12 cellular contexts compared by ENCODE assay signal in genomic region chr9:104091028-104091590, GRCh38. TPM values are rescaled to one million over a fixed set of nuclear protein-coding genes. Genes with fewer than 3 reads are reported as not detected.
DNase-seq lines count a peak whose midpoint lies in the region; ATAC-seq and TF ChIP-seq lines count a peak whose summit lies in the region.
"Had no signal": no experiment of that assay in that cellular context is flagged by ENCODE, and none has a peak within 500 bp of the region (broad histone marks: within the 10 kb centered on the region; RNA-seq: fewer than 3 reads in every experiment).

No MANE protein-coding gene starts in this region.

- H3K36me3 ChIP-seq in fibroblast of lung (ENCODE audit: control insufficient read depth, insufficient read depth, low read length) (no peaks in the 10 kb centered on the region), thoracic aorta (no peaks in the 10 kb centered on the region), smooth muscle cell (ENCODE audit: low read depth) (no peaks in the 10 kb centered on the region)

- peaks cover 12% of the 10 kb centered on the region for H3K79me2 ChIP-seq in fibroblast of lung (ENCODE audit: control insufficient read depth, insufficient read depth, low read length)
- peaks cover 12% of the 10 kb centered on the region for H3K79me2 ChIP-seq in smooth muscle cell (ENCODE audit: low read depth)

- H3K4me3 Mint-ChIP-seq in activated CD8-positive, alpha-beta T cell treated with anti-CD3 and anti-CD28 coated beads, Interleukin-2, amount 10 ng/mL, durations not matched to agents 7 days and 5 days: no peak overlapping the region
- H3K4me3 Mint-ChIP-seq in activated CD8-positive, alpha-beta T cell treated with anti-CD3 and anti-CD28 coated beads for 36 hours: no peak overlapping the region
- H3K4me3 Mint-ChIP-seq: memory B cell had no signal

- H3K27me3 Mint-ChIP-seq in activated CD8-positive, alpha-beta T cell treated with anti-CD3 and anti-CD28 coated beads, Interleukin-2, amount 10 ng/mL, durations not matched to agents 7 days and 5 days (ENCODE audit: low read depth): peaks cover 7% of the 10 kb centered on the region
- peaks cover 7% of the 10 kb centered on the region for H3K27me3 Mint-ChIP-seq in activated CD8-positive, alpha-beta T cell treated with anti-CD3 and anti-CD28 coated beads for 36 hours
- H3K27me3 Mint-ChIP-seq: stimulated activated naive CD8-positive, alpha-beta T cell treated with anti-CD3 and anti-CD28 coated beads, Interleukin-15, amount 100 ng/mL, for 72 hours had no signal

- WGBS in smooth muscle cell (ENCODE audit: low lambda C conversion rate): 91% methylated on average over 9 of the region's 9 CpGs

- H3K4me3 ChIP-seq in fibroblast of lung (replicated peaks in 1 of 4; ENCODE audit: control extremely low read depth in 1 of 4, insufficient read depth in 1 of 4, low read depth in 3 of 4, low read length in 4 of 4) (peak overlapping the region in 3 of 4 experiments; percentile 15 to 51 (median 31)), thoracic aorta (peak overlapping the region; percentile 27), smooth muscle cell (no peak overlapping the region)

- peaks cover 4% of the 10 kb centered on the region for H3K4me1 ChIP-seq in fibroblast of lung (ENCODE audit: control insufficient read depth, extremely low read depth, insufficient read depth, low read length)
- peaks cover 19 to 31% of the 10 kb centered on the region in 2 donors for H3K4me1 ChIP-seq in thoracic aorta (ENCODE audit: control insufficient read depth in 1 of 2, low read depth in 2 of 2)
- peaks cover 15% of the 10 kb centered on the region for H3K4me1 ChIP-seq in smooth muscle cell (ENCODE audit: low read depth)

- no peak for TF ChIP-seq CTCF in activated CD8-positive, alpha-beta T cell treated with anti-CD3 and anti-CD28 coated beads for 36 hours (IDR thresholded peaks at IDR 0.05)
- TF ChIP-seq CTCF in fibroblast of lung (conservative IDR thresholded peaks at IDR 0.05 in 1 of 2, IDR thresholded peaks at IDR 0.05 in 1 of 2; ENCODE audit: low read depth in 1 of 2, low read length in 2 of 2) (no peak), thoracic aorta (IDR thresholded peaks at IDR 0.05) (no peak), smooth muscle cell (IDR thresholded peaks at IDR 0.05; ENCODE audit: borderline replicate concordance, insufficient read depth, poor library complexity, severe bottlenecking) (no peak)

- H4K20me1 ChIP-seq in fibroblast of lung (ENCODE audit: control insufficient read depth, extremely low read depth, insufficient read depth, low read length): no peaks in the 10 kb centered on the region
- H4K20me1 ChIP-seq in smooth muscle cell (ENCODE audit: low read depth): no peaks in the 10 kb centered on the region

- H3K27ac Mint-ChIP-seq in activated CD8-positive, alpha-beta T cell treated with anti-CD3 and anti-CD28 coated beads, Interleukin-2, amount 10 ng/mL, durations not matched to agents 7 days and 5 days: peak overlapping the region; percentile 1
- H3K27ac Mint-ChIP-seq in activated CD8-positive, alpha-beta T cell treated with anti-CD3 and anti-CD28 coated beads for 36 hours: no peak overlapping the region
- H3K27ac Mint-ChIP-seq: IgD-negative memory B cell, memory B cell had no signal

- CTCF ChIA-PET in activated CD8-positive, alpha-beta T cell treated with anti-CD3 and anti-CD28 coated beads, Interleukin-2, amount 10 ng/mL, durations not matched to agents 7 days and 5 days (lab: Charles Lee): interaction anchor here (1.0 kb wide), 1 partner anchor 9 kb away, joined by 3 read pairs; no protein-coding TSS in a partner anchor
- CTCF ChIA-PET in activated CD8-positive, alpha-beta T cell treated with anti-CD3 and anti-CD28 coated beads for 36 hours (lab: Charles Lee): interaction anchor here (0.6 to 0.9 kb wide), 3 partner anchors 10 to 142 kb away, joined by 3 read pairs; no protein-coding TSS in a partner anchor

- no peaks in the 10 kb centered on the region for H3F3A ChIP-seq in smooth muscle cell (ENCODE audit: low read depth)

- no peak for ATAC-seq in activated CD8-positive, alpha-beta T cell treated with anti-CD3 and anti-CD28 coated beads, Interleukin-2, amount 10 ng/mL, durations not matched to agents 7 days and 5 days
- ATAC-seq in activated CD8-positive, alpha-beta T cell treated with anti-CD3 and anti-CD28 coated beads for 36 hours: no peak
- ATAC-seq in thoracic aorta (ENCODE audit: insufficient number of reproducible peaks, low FRiP score, low read depth) (no peak), GM19467 (IDR thresholded peaks at IDR 0.05; ENCODE audit: unreplicated experiment) (no peak)
- ATAC-seq: activated naive CD4-positive, alpha-beta T cell treated with anti-CD3 and anti-CD28 coated beads, Interleukin-2, amount 50 U/mL, for 72 hours; stimulated activated naive CD8-positive, alpha-beta T cell treated with anti-CD3 and anti-CD28 coated beads, Interleukin-15, amount 100 ng/mL, for 72 hours had no signal

- H3K9ac ChIP-seq in fibroblast of lung (ENCODE audit: insufficient read depth, low read length) (no peak overlapping the region), smooth muscle cell (ENCODE audit: low read depth) (no peak overlapping the region)

- no peaks in the 10 kb centered on the region for H3K9me3 ChIP-seq in fibroblast of lung (ENCODE audit: control insufficient read depth, insufficient read depth, low read depth, low read length)
- H3K9me3 ChIP-seq in thoracic aorta: no peaks in the 10 kb centered on the region
- no peaks in the 10 kb centered on the region for H3K9me3 ChIP-seq in smooth muscle cell (replicated peaks; ENCODE audit: low read depth)

- H3K4me2 ChIP-seq in fibroblast of lung (ENCODE audit: extremely low read depth, insufficient read depth, low read length) (peak overlapping the region; percentile 75), smooth muscle cell (no peak overlapping the region)

- H2AFZ ChIP-seq in fibroblast of lung (ENCODE audit: low read length) (peak overlapping the region; percentile 57), smooth muscle cell (ENCODE audit: low read depth) (no peak overlapping the region)

- DNase-seq in activated CD8-positive, alpha-beta T cell treated with anti-CD3 and anti-CD28 coated beads, Interleukin-2, amount 10 ng/mL, durations not matched to agents 7 days and 5 days: no peak
- no peak for DNase-seq in activated CD8-positive, alpha-beta T cell treated with anti-CD3 and anti-CD28 coated beads for 36 hours
- DNase-seq in NCI-H69 (lab: John Stamatoyannopoulos, UW) (peak; percentile 91), fibroblast of lung (ENCODE audit: low read depth in 2 of 2) (peak in 1 of 2 donors; percentile 66), thoracic aorta (ENCODE audit: low spot score) (no peak), C1 segment of cervical spinal cord (lab: John Stamatoyannopoulos, UW) (no peak), smooth muscle cell (lab: John Stamatoyannopoulos, UW; ENCODE audit: unreplicated experiment) (no peak)

- intact Hi-C loops in activated CD8-positive, alpha-beta T cell treated with anti-CD3 and anti-CD28 coated beads for 36 hours (cut with micrococcal nuclease): loop anchor here (5.0 kb wide), 1 partner anchor 64 kb away; no protein-coding TSS in a partner anchor

- peaks cover 29% of the 10 kb centered on the region for H3K4me1 Mint-ChIP-seq in activated CD8-positive, alpha-beta T cell treated with anti-CD3 and anti-CD28 coated beads, Interleukin-2, amount 10 ng/mL, durations not matched to agents 7 days and 5 days (ENCODE audit: low read depth)
- H3K4me1 Mint-ChIP-seq in activated CD8-positive, alpha-beta T cell treated with anti-CD3 and anti-CD28 coated beads for 36 hours (ENCODE audit: low read depth): peaks cover 29% of the 10 kb centered on the region

- peaks cover 21% of the 10 kb centered on the region for H3K36me3 Mint-ChIP-seq in activated CD8-positive, alpha-beta T cell treated with anti-CD3 and anti-CD28 coated beads, Interleukin-2, amount 10 ng/mL, durations not matched to agents 7 days and 5 days (ENCODE audit: low read depth)
- peaks cover 14% of the 10 kb centered on the region for H3K36me3 Mint-ChIP-seq in activated CD8-positive, alpha-beta T cell treated with anti-CD3 and anti-CD28 coated beads for 36 hours (ENCODE audit: low read depth)
- H3K36me3 Mint-ChIP-seq: IgD-negative memory B cell, memory B cell had no signal

- no peaks in the 10 kb centered on the region for H3K27me3 ChIP-seq in fibroblast of lung (ENCODE audit: control insufficient read depth, insufficient read depth, low read length)
- no peaks in the 10 kb centered on the region for H3K27me3 ChIP-seq in thoracic aorta (replicated peaks; ENCODE audit: insufficient read depth)
- H3K27me3 ChIP-seq in smooth muscle cell (ENCODE audit: low read depth): no peaks in the 10 kb centered on the region

- H3K9me3 Mint-ChIP-seq in activated CD8-positive, alpha-beta T cell treated with anti-CD3 and anti-CD28 coated beads, Interleukin-2, amount 10 ng/mL, durations not matched to agents 7 days and 5 days (ENCODE audit: insufficient read depth): no peaks in the 10 kb centered on the region
- no peaks in the 10 kb centered on the region for H3K9me3 Mint-ChIP-seq in activated CD8-positive, alpha-beta T cell treated with anti-CD3 and anti-CD28 coated beads for 36 hours
- H3K9me3 Mint-ChIP-seq: IgD-negative memory B cell, memory B cell had no signal

- POLR2A ChIA-PET in activated CD8-positive, alpha-beta T cell treated with anti-CD3 and anti-CD28 coated beads, Interleukin-2, amount 10 ng/mL, durations not matched to agents 7 days and 5 days (lab: Charles Lee): interaction anchor here (1.1 kb wide), 1 partner anchor 25 kb away, joined by 3 read pairs; no protein-coding TSS in a partner anchor
- POLR2A ChIA-PET in activated CD8-positive, alpha-beta T cell treated with anti-CD3 and anti-CD28 coated beads for 36 hours (lab: Charles Lee): interaction anchor here (0.7 kb wide), 1 partner anchor 15 kb away, joined by 3 read pairs; no protein-coding TSS in a partner anchor

- H3K27ac ChIP-seq in fibroblast of lung (ENCODE audit: insufficient read depth, low read length) (peak overlapping the region; percentile 57), thoracic aorta (peak overlapping the region in 1 of 2 donors; percentile 91), smooth muscle cell (ENCODE audit: low read depth) (no peak overlapping the region)

RNA-seq across cellular contexts. Expression of gene SMC2, which starts 3.0 kb away (rescaled TPM):
- total RNA-seq in activated CD8-positive, alpha-beta T cell treated with anti-CD3 and anti-CD28 coated beads, Interleukin-2, amount 10 ng/mL, durations not matched to agents 7 days and 5 days: 10 to 100 TPM; 79.5 to 81.7 TPM
- 10 to 100 TPM; 64.4 to 66.4 TPM for total RNA-seq in activated CD8-positive, alpha-beta T cell treated with anti-CD3 and anti-CD28 coated beads for 36 hours
- 6.7 and 12.6 TPM in 2 replicates for total RNA-seq in fibroblast of lung
- 8.9 and 18.6 TPM in 2 replicates for polyA plus RNA-seq in fibroblast of lung
- 7.9 and 16.9 TPM in 2 replicates for polyA plus RNA-seq in fibroblast of lung (2012)
- polyA minus RNA-seq in fibroblast of lung (ENCODE audit: low replicate concordance): 1.1 and 2.8 TPM in 2 replicates
- 1 to 10 TPM; 3.5 to 5.0 TPM for total RNA-seq in thoracic aorta
- total RNA-seq in smooth muscle cell: 13.9 and 17.2 TPM in 2 replicates
- polyA plus RNA-seq in smooth muscle cell: 17.6 and 18.7 TPM in 2 replicates
